8 cellular contexts compared by ENCODE assay signal in the genomic region with DNA sequence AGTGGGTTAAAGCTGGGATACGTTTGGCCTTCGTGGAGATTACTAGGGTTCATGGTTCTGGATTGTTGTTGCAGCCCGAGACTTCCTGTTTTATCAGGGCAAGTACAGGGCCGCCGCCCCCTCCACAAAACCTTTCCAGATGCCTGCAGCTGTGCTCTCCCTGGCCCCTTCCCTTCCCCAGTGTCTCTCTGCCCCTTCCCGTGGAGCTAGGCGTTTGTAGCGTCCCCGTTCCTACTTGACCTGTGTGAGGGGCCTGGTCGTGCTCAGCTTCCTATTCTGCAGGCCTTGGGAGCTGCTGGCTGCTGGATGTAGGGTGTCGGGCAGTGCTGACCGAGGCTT. TPM values are rescaled to one million over a fixed set of nuclear protein-coding genes. Genes with fewer than 3 reads are reported as not detected.
DNase-seq lines count a peak whose midpoint lies in the region; ATAC-seq and TF ChIP-seq lines count a peak whose summit lies in the region.

No MANE protein-coding gene starts in this region.

- no peak for DNase-seq in activated CD8-positive, alpha-beta memory T cell treated with anti-CD3 and anti-CD28 coated beads, Interleukin-2, amount 10 ng/mL, durations not matched to agents 7 days and 5 days
- DNase-seq in activated CD8-positive, alpha-beta memory T cell treated with anti-CD3 and anti-CD28 coated beads for 24 hours = no peak
- DNase-seq in adipocyte (ENCODE audit: low read depth) (peak; percentile 55), left colon (peak in 1 of 2 donors; percentile 44), tibial nerve (ENCODE audit: low spot score in 2 of 2) (no peak), NAMALWA (ENCODE audit: low spot score) (no peak), DMS53 treated with DMSO at 0.1 percent for 48 hours (lab: John Stamatoyannopoulos, UW; ENCODE audit: unreplicated experiment) (no peak)

- CTCF ChIA-PET in activated CD8-positive, alpha-beta memory T cell treated with anti-CD3 and anti-CD28 coated beads, Interleukin-2, amount 10 ng/mL, durations not matched to agents 7 days and 5 days (lab: Charles Lee) = no interaction called here

- no peak for TF ChIP-seq CTCF in tibial nerve (IDR thresholded peaks at IDR 0.05)

- TF ChIP-seq POLR2A in tibial nerve (IDR thresholded peaks at IDR 0.05) = no peak

- H3K27me3 ChIP-seq in adipocyte (replicated peaks; ENCODE audit: control insufficient read depth, insufficient read depth, low read length) (no peaks in the 10 kb centered on the region), tibial nerve (no peaks in the 10 kb centered on the region)

- no peaks in the 10 kb centered on the region for H3K9me3 Mint-ChIP-seq in activated CD8-positive, alpha-beta memory T cell treated with anti-CD3 and anti-CD28 coated beads, Interleukin-2, amount 10 ng/mL, durations not matched to agents 7 days and 5 days (ENCODE audit: low read depth)

- peak overlapping the region; percentile 84 for H3K4me3 Mint-ChIP-seq in activated CD8-positive, alpha-beta memory T cell treated with anti-CD3 and anti-CD28 coated beads, Interleukin-2, amount 10 ng/mL, durations not matched to agents 7 days and 5 days

- peak overlapping the region; percentile 93 for H3K4me3 ChIP-seq in adipocyte (ENCODE audit: low read length)
- peak overlapping the region; percentile 59 to 97 (median 92) for H3K4me3 ChIP-seq in tibial nerve

- H3K9me3 ChIP-seq in adipocyte (ENCODE audit: control insufficient read depth, low read length) = no peaks in the 10 kb centered on the region
- H3K9me3 ChIP-seq in tibial nerve = no peaks in the 10 kb centered on the region

- H3K27ac Mint-ChIP-seq in activated CD8-positive, alpha-beta memory T cell treated with anti-CD3 and anti-CD28 coated beads, Interleukin-2, amount 10 ng/mL, durations not matched to agents 7 days and 5 days = peak overlapping the region; percentile 91

- TF ChIP-seq EP300 in tibial nerve (IDR thresholded peaks at IDR 0.05) = no peak

- H3K36me3 ChIP-seq in adipocyte (ENCODE audit: control insufficient read depth, insufficient read depth, low read length, severe bottlenecking) (peaks cover 43% of the 10 kb centered on the region), tibial nerve (peaks cover 9 to 45% (median 35%) of the 10 kb centered on the region in 3 donors)

- intact Hi-C loops in left colon (cut with DNase I, micrococcal nuclease) = loop anchor here in 1 of 2 donors (10.0 kb wide), 1 partner anchor 138 kb away; a partner anchor contains a TSS

- no peaks in the 10 kb centered on the region for H3K27me3 Mint-ChIP-seq in activated CD8-positive, alpha-beta memory T cell treated with anti-CD3 and anti-CD28 coated beads, Interleukin-2, amount 10 ng/mL, durations not matched to agents 7 days and 5 days

- peaks cover 37% of the 10 kb centered on the region for H3K36me3 Mint-ChIP-seq in activated CD8-positive, alpha-beta memory T cell treated with anti-CD3 and anti-CD28 coated beads, Interleukin-2, amount 10 ng/mL, durations not matched to agents 7 days and 5 days

- peak overlapping the region in 3 of 4 donors; percentile 82 to 97 (median 93) for H3K27ac ChIP-seq in tibial nerve

- peaks cover 8% of the 10 kb centered on the region for H3K4me1 ChIP-seq in adipocyte (ENCODE audit: control insufficient read depth, insufficient read depth, low read length)
- H3K4me1 ChIP-seq in tibial nerve = peaks cover 0 to 39% (median 14%) of the 10 kb centered on the region in 4 donors

- peaks cover 28% of the 10 kb centered on the region for H3K4me1 Mint-ChIP-seq in activated CD8-positive, alpha-beta memory T cell treated with anti-CD3 and anti-CD28 coated beads, Interleukin-2, amount 10 ng/mL, durations not matched to agents 7 days and 5 days

- ATAC-seq in activated CD8-positive, alpha-beta memory T cell treated with anti-CD3 and anti-CD28 coated beads, Interleukin-2, amount 10 ng/mL, durations not matched to agents 7 days and 5 days = peak; percentile 4
- ATAC-seq in HG03520 (IDR thresholded peaks at IDR 0.05; ENCODE audit: unreplicated experiment) = peak; percentile 5
- peak; percentile 28 for ATAC-seq in left colon

- WGBS in tibial nerve, 2 donors = 6 to 8% methylated on average over 12 of the region's 12 CpGs

- H3K9ac ChIP-seq in adipocyte (ENCODE audit: low read length) = peak overlapping the region; percentile 91

RNA-seq across cellular contexts. Expression of a gene that starts 1.4 kb away (rescaled TPM):
- 10 to 100 TPM; 83.9 to 88.8 TPM for total RNA-seq in activated CD8-positive, alpha-beta memory T cell treated with anti-CD3 and anti-CD28 coated beads, Interleukin-2, amount 10 ng/mL, durations not matched to agents 7 days and 5 days
- total RNA-seq in left colon (10 to 100 TPM; 37.3 to 39.0 TPM), tibial nerve (100 to 1,000 TPM in 1 of 4 donors, 10 to 100 TPM in 3; 58.3 to 139 (median 72.6) TPM)

RNA-seq across cellular contexts. Expression of a gene that starts 22.0 kb away (rescaled TPM):
- total RNA-seq in activated CD8-positive, alpha-beta memory T cell treated with anti-CD3 and anti-CD28 coated beads, Interleukin-2, amount 10 ng/mL, durations not matched to agents 7 days and 5 days = 1 to 10 TPM; 1.2 to 5.0 TPM
- total RNA-seq in left colon (not detected), tibial nerve (1 to 10 TPM in 1 of 4 donors, under 1 TPM in 1, not detected in 2; 0.63 to 4.7 TPM)

RNA-seq across cellular contexts. Expression of a gene that starts 55.8 kb away (rescaled TPM):
- total RNA-seq in activated CD8-positive, alpha-beta memory T cell treated with anti-CD3 and anti-CD28 coated beads, Interleukin-2, amount 10 ng/mL, durations not matched to agents 7 days and 5 days = 100 to 1,000 TPM in 1 of 2 experiments, 10 to 100 TPM in 1; 82.4 to 109 TPM
- 1 to 10 TPM in 1 of 2 donors, under 1 TPM in 1; 0.43 to 2.1 TPM for total RNA-seq in left colon
- 1 to 10 TPM in 3 of 4 donors, under 1 TPM in 1; 0.84 to 2.8 (median 1.2) TPM for total RNA-seq in tibial nerve

Comparison
In these comparisons a context has a peak if more than half of its experiments do, and no peak if none do; other contexts are left out.
1. RNA of a gene that starts 55.8 kb away (total RNA-seq): 82.4 to 109 TPM in activated CD8-positive, alpha-beta memory T cell treated with anti-CD3 and anti-CD28 coated beads, Interleukin-2, amount 10 ng/mL, durations not matched to agents 7 days and 5 days; 0.43 to 2.1 TPM in left colon and 0.84 to 2.8 TPM in tibial nerve; every median in the first group is over 10 times any median in the second.
2. Peak in every context shown above with its lines, with median percentiles within 50 percentile points of each other: ATAC-seq.